In the genomic region with DNA sequence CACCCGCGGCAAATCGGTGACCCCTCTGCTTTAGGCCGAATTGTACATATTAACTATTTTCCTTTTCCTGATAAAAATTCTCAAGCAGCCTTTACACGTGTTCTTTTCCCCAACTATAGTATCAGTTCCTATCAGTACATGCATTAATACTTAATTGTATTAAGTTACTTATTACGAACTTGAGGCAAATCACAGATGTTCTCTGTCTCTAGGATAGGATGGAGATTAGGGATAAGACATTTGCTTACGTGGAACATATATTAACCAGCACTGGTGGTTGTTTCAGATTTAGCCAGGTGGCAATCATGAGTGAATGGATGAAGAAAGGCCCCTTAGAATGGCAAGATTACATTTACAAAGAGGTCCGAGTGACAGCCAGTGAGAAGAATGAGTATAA, we compare ENCODE assay signal across 1 cellular context.
TF ChIP-seq lines count a peak whose summit lies in the region.

No MANE protein-coding gene starts in this region.

TF ChIP-seq in HepG2, 621 proteins besides CTCF, POLR2A, EP300 and RAD21 (continued from another document):
- no peak for TF ChIP-seq ZNF138 (CRISPR knock-in tag; IDR thresholded peaks at IDR 0.05; ENCODE audit: low read depth)
- TF ChIP-seq, protein P1, sequence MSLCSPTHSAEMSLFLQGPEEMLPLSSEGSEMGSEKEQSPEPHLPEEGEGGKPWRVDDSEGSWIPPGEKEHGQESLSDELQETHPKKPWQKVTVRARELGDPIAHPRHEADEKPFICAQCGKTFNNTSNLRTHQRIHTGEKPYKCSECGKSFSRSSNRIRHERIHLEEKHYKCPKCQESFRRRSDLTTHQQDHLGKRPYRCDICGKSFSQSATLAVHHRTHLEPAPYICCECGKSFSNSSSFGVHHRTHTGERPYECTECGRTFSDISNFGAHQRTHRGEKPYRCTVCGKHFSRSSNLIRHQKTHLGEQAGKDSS (CRISPR knock-in tag; IDR thresholded peaks at IDR 0.05; ENCODE audit: borderline replicate concordance, low read depth) = no peak
- no peak for TF ChIP-seq ZNF446 (CRISPR knock-in tag; IDR thresholded peaks at IDR 0.05)
- TF ChIP-seq PCBP2 (optimal IDR thresholded peaks at IDR 0.05; ENCODE audit: low read depth, low read length, poor library complexity, severe bottlenecking) = no peak
- peak; percentile 20; the same call in 1 of the 2 replicates for TF ChIP-seq ZFP90 (CRISPR knock-in tag; IDR thresholded peaks at IDR 0.05; ENCODE audit: borderline replicate concordance)
- no peak for TF ChIP-seq HBP1 (CRISPR knock-in tag; IDR thresholded peaks at IDR 0.05; ENCODE audit: low read depth)
- TF ChIP-seq ZSCAN25 (CRISPR knock-in tag; IDR thresholded peaks at IDR 0.05) = no peak
- TF ChIP-seq HNRNPK (IDR thresholded peaks at IDR 0.05; ENCODE audit: low read depth, low read length, poor library complexity, severe bottlenecking) = no peak
- 0 out of 2 replicates have a peak, but pooled peaks have one; percentile 13 for TF ChIP-seq SMYD3 (CRISPR knock-in tag; IDR thresholded peaks at IDR 0.05)
- no peak for TF ChIP-seq ZC3H4 (CRISPR knock-in tag; IDR thresholded peaks at IDR 0.05; ENCODE audit: borderline replicate concordance)
- TF ChIP-seq HHEX (CRISPR knock-in tag; IDR thresholded peaks at IDR 0.05) = no peak
- TF ChIP-seq ETS1 (CRISPR knock-in tag; IDR thresholded peaks at IDR 0.05) = 0 out of 2 replicates have a peak, but pooled peaks have one; percentile 48
- no peak for TF ChIP-seq TBX3 (IDR thresholded peaks at IDR 0.05; ENCODE audit: borderline replicate concordance)
- TF ChIP-seq KDM2A (CRISPR knock-in tag; IDR thresholded peaks at IDR 0.05; ENCODE audit: borderline replicate concordance, low read depth) = no peak
- no peak for TF ChIP-seq SRF (IDR thresholded peaks at IDR 0.05; ENCODE audit: low read depth, low read length)
TF ChIP-seq in HepG2: peak in this region for 3.
